Comparison of ENCODE assay signal across 21 cellular contexts in genomic region chr17:55134486-55135157, GRCh38.
"Had no signal": no experiment of that assay in that cellular context is flagged by ENCODE, and none has a peak within 500 bp of the region (broad histone marks: within the 10 kb centered on the region; RNA-seq: fewer than 3 reads in every experiment).

No MANE protein-coding gene starts in this region.

- ATAC-seq: left lung; natural killer cell treated with Interleukin-12 subunit alpha and Interleukin-12 subunit beta and Interleukin-15 and Interleukin-18, amount 100 ng/mL, for 72 hours; right cardiac atrium had no signal

- H3K4me1 ChIP-seq: left lung, prostate gland, suprapubic skin, upper lobe of left lung had no signal

- H3K9me3 ChIP-seq: left lung, prostate gland, suprapubic skin, upper lobe of left lung had no signal

- H3K4me1 Mint-ChIP-seq: activated CD4-positive, alpha-beta memory T cell treated with anti-CD3 and anti-CD28 coated beads, Interleukin-2, amount 10 ng/mL, durations not matched to agents 7 days and 5 days; activated naive CD4-positive, alpha-beta T cell treated with anti-CD3 and anti-CD28 coated beads, Interleukin-2, amount 50 U/mL, for 24 hours had no signal

- H3K36me3 ChIP-seq: left lung, prostate gland, suprapubic skin, upper lobe of left lung, WERI-Rb-1 had no signal

- H3K27me3 Mint-ChIP-seq: activated CD4-positive, alpha-beta memory T cell treated with anti-CD3 and anti-CD28 coated beads, Interleukin-2, amount 10 ng/mL, durations not matched to agents 7 days and 5 days; activated naive CD4-positive, alpha-beta T cell treated with anti-CD3 and anti-CD28 coated beads, Interleukin-2, amount 50 U/mL, for 24 hours; activated T-cell treated with anti-CD3 and anti-CD28 coated beads, Interleukin-2, amount 50 U/mL, for 24 hours; brain; natural killer cell treated with Interleukin-12 subunit alpha and Interleukin-12 subunit beta and Interleukin-15 and Interleukin-18, amount 100 ng/mL, for 72 hours had no signal

- H3K4me3 ChIP-seq: hepatocyte, left lung, prostate gland, smooth muscle cell, suprapubic skin, upper lobe of left lung had no signal

- H3K27ac ChIP-seq: epithelial cell of prostate, hepatocyte, left lung, prostate gland, suprapubic skin, upper lobe of left lung, WERI-Rb-1 had no signal

- DNase-seq: activated CD4-positive, alpha-beta memory T cell treated with anti-CD3 and anti-CD28 coated beads, Interleukin-2, amount 10 ng/mL, durations not matched to agents 7 days and 5 days; activated CD4-positive, alpha-beta T cell treated with anti-CD3 and anti-CD28 coated beads for 4 hours; activated effector memory CD4-positive, alpha-beta T cell treated with Interleukin-2 at 50 U/mL for 16 hours; activated T-cell treated with anti-CD3 and anti-CD28 coated beads, Interleukin-2, amount 50 U/mL, for 24 hours; dermis blood vessel endothelial cell; left lung; mesendoderm; right cardiac atrium; stimulated activated CD4-positive, alpha-beta T cell treated with anti-CD3 and anti-CD28 coated beads, Interleukin-4, amount 100 ng/mL, for 4 hours; stimulated activated CD8-positive, alpha-beta memory T cell treated with anti-CD3 and anti-CD28 coated beads, Interleukin-4, amount 100 ng/mL, for 48 hours; stimulated activated naive CD4-positive, alpha-beta T cell treated with Interleukin-2 at 50 U/mL for 16 hours; upper lobe of left lung; WERI-Rb-1 had no signal

- H3K27me3 ChIP-seq: hepatocyte, left lung, suprapubic skin, upper lobe of left lung had no signal

- H3K36me3 Mint-ChIP-seq: brain; natural killer cell treated with Interleukin-12 subunit alpha and Interleukin-12 subunit beta and Interleukin-15 and Interleukin-18, amount 100 ng/mL, for 72 hours had no signal

- H2AFZ ChIP-seq: hepatocyte had no signal

- H3K4me3 Mint-ChIP-seq: activated CD4-positive, alpha-beta memory T cell treated with anti-CD3 and anti-CD28 coated beads, Interleukin-2, amount 10 ng/mL, durations not matched to agents 7 days and 5 days; activated naive CD4-positive, alpha-beta T cell treated with anti-CD3 and anti-CD28 coated beads, Interleukin-2, amount 50 U/mL, for 24 hours; activated T-cell treated with anti-CD3 and anti-CD28 coated beads, Interleukin-2, amount 50 U/mL, for 24 hours; brain; natural killer cell treated with Interleukin-12 subunit alpha and Interleukin-12 subunit beta and Interleukin-15 and Interleukin-18, amount 100 ng/mL, for 72 hours had no signal

- H3K79me2 ChIP-seq: hepatocyte had no signal

- H3K27ac Mint-ChIP-seq: activated CD4-positive, alpha-beta memory T cell treated with anti-CD3 and anti-CD28 coated beads, Interleukin-2, amount 10 ng/mL, durations not matched to agents 7 days and 5 days; activated naive CD4-positive, alpha-beta T cell treated with anti-CD3 and anti-CD28 coated beads, Interleukin-2, amount 50 U/mL, for 24 hours; activated T-cell treated with anti-CD3 and anti-CD28 coated beads, Interleukin-2, amount 50 U/mL, for 24 hours; brain; natural killer cell treated with Interleukin-12 subunit alpha and Interleukin-12 subunit beta and Interleukin-15 and Interleukin-18, amount 100 ng/mL, for 72 hours had no signal

- H3K4me2 ChIP-seq: hepatocyte, smooth muscle cell had no signal
